In genomic region chr2:20557226-20557625, GRCh38 we compare ENCODE assay signal across 1 cellular context.
TF ChIP-seq lines count a peak whose summit lies in the region.

No MANE protein-coding gene starts in this region.

TF ChIP-seq in GM23338, 12 proteins besides CTCF, POLR2A, EP300 and RAD21 (continued from another document):
- TF ChIP-seq, protein P1, sequence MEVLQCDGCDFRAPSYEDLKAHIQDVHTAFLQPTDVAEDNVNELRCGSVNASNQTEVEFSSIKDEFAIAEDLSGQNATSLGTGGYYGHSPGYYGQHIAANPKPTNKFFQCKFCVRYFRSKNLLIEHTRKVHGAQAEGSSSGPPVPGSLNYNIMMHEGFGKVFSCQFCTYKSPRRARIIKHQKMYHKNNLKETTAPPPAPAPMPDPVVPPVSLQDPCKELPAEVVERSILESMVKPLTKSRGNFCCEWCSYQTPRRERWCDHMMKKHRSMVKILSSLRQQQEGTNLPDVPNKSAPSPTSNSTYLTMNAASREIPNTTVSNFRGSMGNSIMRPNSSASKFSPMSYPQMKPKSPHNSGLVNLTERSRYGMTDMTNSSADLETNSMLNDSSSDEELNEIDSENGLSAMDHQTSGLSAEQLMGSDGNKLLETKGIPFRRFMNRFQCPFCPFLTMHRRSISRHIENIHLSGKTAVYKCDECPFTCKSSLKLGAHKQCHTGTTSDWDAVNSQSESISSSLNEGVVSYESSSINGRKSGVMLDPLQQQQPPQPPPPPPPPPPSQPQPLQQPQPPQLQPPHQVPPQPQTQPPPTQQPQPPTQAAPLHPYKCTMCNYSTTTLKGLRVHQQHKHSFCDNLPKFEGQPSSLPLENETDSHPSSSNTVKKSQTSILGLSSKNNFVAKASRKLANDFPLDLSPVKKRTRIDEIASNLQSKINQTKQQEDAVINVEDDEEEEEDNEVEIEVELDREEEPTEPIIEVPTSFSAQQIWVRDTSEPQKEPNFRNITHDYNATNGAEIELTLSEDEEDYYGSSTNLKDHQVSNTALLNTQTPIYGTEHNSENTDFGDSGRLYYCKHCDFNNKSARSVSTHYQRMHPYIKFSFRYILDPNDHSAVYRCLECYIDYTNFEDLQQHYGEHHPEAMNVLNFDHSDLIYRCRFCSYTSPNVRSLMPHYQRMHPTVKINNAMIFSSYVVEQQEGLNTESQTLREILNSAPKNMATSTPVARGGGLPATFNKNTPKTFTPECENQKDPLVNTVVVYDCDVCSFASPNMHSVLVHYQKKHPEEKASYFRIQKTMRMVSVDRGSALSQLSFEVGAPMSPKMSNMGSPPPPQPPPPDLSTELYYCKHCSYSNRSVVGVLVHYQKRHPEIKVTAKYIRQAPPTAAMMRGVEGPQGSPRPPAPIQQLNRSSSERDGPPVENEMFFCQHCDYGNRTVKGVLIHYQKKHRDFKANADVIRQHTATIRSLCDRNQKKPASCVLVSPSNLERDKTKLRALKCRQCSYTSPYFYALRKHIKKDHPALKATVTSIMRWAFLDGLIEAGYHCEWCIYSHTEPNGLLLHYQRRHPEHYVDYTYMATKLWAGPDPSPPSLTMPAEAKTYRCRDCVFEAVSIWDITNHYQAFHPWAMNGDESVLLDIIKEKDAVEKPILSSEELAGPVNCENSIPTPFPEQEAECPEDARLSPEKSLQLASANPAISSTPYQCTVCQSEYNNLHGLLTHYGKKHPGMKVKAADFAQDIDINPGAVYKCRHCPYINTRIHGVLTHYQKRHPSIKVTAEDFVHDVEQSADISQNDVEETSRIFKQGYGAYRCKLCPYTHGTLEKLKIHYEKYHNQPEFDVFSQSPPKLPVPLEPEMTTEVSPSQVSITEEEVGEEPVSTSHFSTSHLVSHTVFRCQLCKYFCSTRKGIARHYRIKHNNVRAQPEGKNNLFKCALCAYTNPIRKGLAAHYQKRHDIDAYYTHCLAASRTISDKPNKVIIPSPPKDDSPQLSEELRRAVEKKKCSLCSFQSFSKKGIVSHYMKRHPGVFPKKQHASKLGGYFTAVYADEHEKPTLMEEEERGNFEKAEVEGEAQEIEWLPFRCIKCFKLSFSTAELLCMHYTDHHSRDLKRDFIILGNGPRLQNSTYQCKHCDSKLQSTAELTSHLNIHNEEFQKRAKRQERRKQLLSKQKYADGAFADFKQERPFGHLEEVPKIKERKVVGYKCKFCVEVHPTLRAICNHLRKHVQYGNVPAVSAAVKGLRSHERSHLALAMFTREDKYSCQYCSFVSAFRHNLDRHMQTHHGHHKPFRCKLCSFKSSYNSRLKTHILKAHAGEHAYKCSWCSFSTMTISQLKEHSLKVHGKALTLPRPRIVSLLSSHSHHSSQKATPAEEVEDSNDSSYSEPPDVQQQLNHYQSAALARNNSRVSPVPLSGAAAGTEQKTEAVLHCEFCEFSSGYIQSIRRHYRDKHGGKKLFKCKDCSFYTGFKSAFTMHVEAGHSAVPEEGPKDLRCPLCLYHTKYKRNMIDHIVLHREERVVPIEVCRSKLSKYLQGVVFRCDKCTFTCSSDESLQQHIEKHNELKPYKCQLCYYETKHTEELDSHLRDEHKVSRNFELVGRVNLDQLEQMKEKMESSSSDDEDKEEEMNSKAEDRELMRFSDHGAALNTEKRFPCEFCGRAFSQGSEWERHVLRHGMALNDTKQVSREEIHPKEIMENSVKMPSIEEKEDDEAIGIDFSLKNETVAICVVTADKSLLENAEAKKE (CRISPR knock-in tag; IDR thresholded peaks at IDR 0.05), result no peak
- TF ChIP-seq, protein P2, sequence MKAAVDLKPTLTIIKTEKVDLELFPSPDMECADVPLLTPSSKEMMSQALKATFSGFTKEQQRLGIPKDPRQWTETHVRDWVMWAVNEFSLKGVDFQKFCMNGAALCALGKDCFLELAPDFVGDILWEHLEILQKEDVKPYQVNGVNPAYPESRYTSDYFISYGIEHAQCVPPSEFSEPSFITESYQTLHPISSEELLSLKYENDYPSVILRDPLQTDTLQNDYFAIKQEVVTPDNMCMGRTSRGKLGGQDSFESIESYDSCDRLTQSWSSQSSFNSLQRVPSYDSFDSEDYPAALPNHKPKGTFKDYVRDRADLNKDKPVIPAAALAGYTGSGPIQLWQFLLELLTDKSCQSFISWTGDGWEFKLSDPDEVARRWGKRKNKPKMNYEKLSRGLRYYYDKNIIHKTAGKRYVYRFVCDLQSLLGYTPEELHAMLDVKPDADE (IDR thresholded peaks at IDR 0.05), result no peak
- no peak for TF ChIP-seq NANOG (IDR thresholded peaks at IDR 0.05; ENCODE audit: borderline replicate concordance)
- TF ChIP-seq ZNF331 (CRISPR knock-in tag; IDR thresholded peaks at IDR 0.05; ENCODE audit: low read depth), result no peak
- TF ChIP-seq EZH2 (IDR thresholded peaks at IDR 0.05; ENCODE audit: low read depth, unreplicated experiment), result no peak
- no peak for TF ChIP-seq ZNF114 (CRISPR knock-in tag; IDR thresholded peaks at IDR 0.05)
- no peak for TF ChIP-seq EZH2phosphoT487 (IDR thresholded peaks at IDR 0.05; ENCODE audit: unreplicated experiment)
- TF ChIP-seq CREB1 (CRISPR knock-in tag; IDR thresholded peaks at IDR 0.05; ENCODE audit: low read depth), result no peak
- no peak for TF ChIP-seq REST (IDR thresholded peaks at IDR 0.05; ENCODE audit: unreplicated experiment)
- TF ChIP-seq POLR2AphosphoS5 (IDR thresholded peaks at IDR 0.05; ENCODE audit: low read depth), result no peak
- TF ChIP-seq STAT1 (IDR thresholded peaks at IDR 0.05; ENCODE audit: unreplicated experiment), result no peak
